8 cellular contexts compared by ENCODE assay signal in the genomic region with DNA sequence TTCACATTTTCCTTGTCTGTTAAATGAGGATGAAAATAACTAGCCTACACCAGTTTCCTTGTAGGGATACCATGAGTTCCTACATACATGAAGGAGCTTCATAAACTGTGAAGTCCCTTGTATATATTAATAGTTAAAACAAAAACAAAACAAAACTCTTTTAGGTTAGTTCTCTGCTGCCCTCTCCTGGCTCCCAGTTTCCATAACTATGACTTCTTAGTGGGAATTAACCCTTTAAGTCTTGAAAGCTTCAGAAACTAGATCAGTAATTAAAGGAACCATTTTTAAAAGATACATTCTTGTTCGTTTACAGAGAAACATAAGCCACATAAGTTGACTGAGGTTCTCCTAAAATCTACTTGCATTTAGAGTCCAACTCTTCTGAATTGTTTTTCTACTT.
DNase-seq lines count a peak whose midpoint lies in the region; ATAC-seq, FAIRE-seq and TF ChIP-seq lines count a peak whose summit lies in the region.

No MANE protein-coding gene starts in this region.

- H4K20me1 ChIP-seq in keratinocyte (ENCODE audit: control insufficient read depth, extremely low read depth, insufficient read depth, low read length), result no peaks in the 10 kb centered on the region

- dilution Hi-C loops in keratinocyte (cut with MboI; ENCODE audit: extremely low pct_ligation_motif_present, low sequenced_read_pairs), result no loop called here

- H3K27me3 ChIP-seq in keratinocyte (ENCODE audit: control insufficient read depth, extremely low read depth, insufficient read depth, low read length), result no peaks in the 10 kb centered on the region

- no peaks in the 10 kb centered on the region for H3K4me1 ChIP-seq in keratinocyte (ENCODE audit: control insufficient read depth, extremely low read depth, insufficient read depth, low read length)

- no peaks in the 10 kb centered on the region for H3K9me3 ChIP-seq in keratinocyte (ENCODE audit: control insufficient read depth, low read depth, low read length)

- H3K4me2 ChIP-seq in keratinocyte (ENCODE audit: control insufficient read depth, extremely low read depth, insufficient read depth, low read depth, low read length), result no peak overlapping the region

- H3K9ac ChIP-seq in keratinocyte (ENCODE audit: control insufficient read depth, extremely low read depth, insufficient read depth, low read length), result no peak overlapping the region

- H3K79me2 ChIP-seq in keratinocyte (ENCODE audit: control insufficient read depth, insufficient read depth, low read length), result no peaks in the 10 kb centered on the region

- no peak overlapping the region for H3K27ac ChIP-seq in keratinocyte (ENCODE audit: control insufficient read depth, insufficient read depth, low read length)

- H3K9me1 ChIP-seq in keratinocyte (ENCODE audit: control insufficient read depth, extremely low read depth, insufficient read depth, low read length), result no peaks in the 10 kb centered on the region

- DNase-seq in DMS 273 (lab: John Stamatoyannopoulos, UW; ENCODE audit: unreplicated experiment) (peak; percentile 61), DMS 273 treated with DMSO at 0.1 percent for 48 hours (lab: John Stamatoyannopoulos, UW) (no peak), Kasumi-1 (lab: John Stamatoyannopoulos, UW) (peak; percentile 24 to 63), UCSD-AML1 (lab: John Stamatoyannopoulos, UW; ENCODE audit: unreplicated experiment) (peak; percentile 10), keratinocyte (ENCODE audit: low read depth, low spot score) (no peak), AG08396 (ENCODE audit: low spot score) (no peak)

- H3K4me3 ChIP-seq in keratinocyte (ENCODE audit: control insufficient read depth in 2 of 3, extremely low read depth in 1 of 3, insufficient read depth in 2 of 3, low read depth in 1 of 3, low read length in 3 of 3), result no peak overlapping the region

- FAIRE-seq in keratinocyte (lab: Jason Lieb, UNC), result no peak

- no peak overlapping the region for H2AFZ ChIP-seq in keratinocyte (ENCODE audit: control insufficient read depth, low read length)

- H3K36me3 ChIP-seq in keratinocyte (ENCODE audit: control insufficient read depth in 2 of 2, extremely low read depth in 1 of 2, insufficient read depth in 2 of 2, low read length in 2 of 2), result no peaks in the 10 kb centered on the region

- no peak for ATAC-seq in GM21576 (IDR thresholded peaks at IDR 0.05; ENCODE audit: unreplicated experiment)
- ATAC-seq in GM19452 (IDR thresholded peaks at IDR 0.05; ENCODE audit: unreplicated experiment), result no peak

- peak in 2 of 3 experiments; percentile 36 to 50 for TF ChIP-seq CTCF in keratinocyte (optimal IDR thresholded peaks at IDR 0.05 in 1 of 3, IDR thresholded peaks at IDR 0.05 in 1 of 3, conservative IDR thresholded peaks at IDR 0.05 in 1 of 3; ENCODE audit: extremely low read depth in 1 of 3, insufficient read depth in 2 of 3, low read length in 3 of 3)

Comparison
In these comparisons a context has a peak if more than half of its experiments do, and no peak if none do; other contexts are left out.
1. DNase-seq: peak in DMS 273 (single experiment), Kasumi-1 (2 of 2) and UCSD-AML1 (single experiment); none in DMS 273 treated with DMSO at 0.1 percent for 48 hours (single experiment), keratinocyte (single experiment) and AG08396 (single experiment).